ENCODE assay signal across 1 cellular context in genomic region chr14:22929104-22929847, GRCh38.
TF ChIP-seq lines count a peak whose summit lies in the region.

TSS of gene PRMT5 (minus strand) at chr14:22929376. CDS start at chr14:22929361, 15 bp downstream.

TF ChIP-seq in HepG2, 621 proteins besides CTCF, POLR2A, EP300 and RAD21 (continued from another document and continues in another):
- TF ChIP-seq GLI4 (CRISPR knock-in tag; IDR thresholded peaks at IDR 0.05; ENCODE audit: borderline replicate concordance) (peak; percentile 75; the same call in 1 of the 2 replicates), UBTF (CRISPR knock-in tag; IDR thresholded peaks at IDR 0.05) (peak; percentile 92), CENPX (CRISPR knock-in tag; IDR thresholded peaks at IDR 0.05) (no peak), PTBP1 (IDR thresholded peaks at IDR 0.05; ENCODE audit: low read depth, low read length, poor library complexity, severe bottlenecking) (peak; percentile 88), ZNF256 (CRISPR knock-in tag; conservative IDR thresholded peaks at IDR 0.05) (peak; percentile 93), YEATS2 (CRISPR knock-in tag; IDR thresholded peaks at IDR 0.05; ENCODE audit: borderline replicate concordance) (peak; percentile 90), ZNF530 (CRISPR knock-in tag; IDR thresholded peaks at IDR 0.05; ENCODE audit: low read depth) (no peak), ZNF619 (CRISPR knock-in tag; IDR thresholded peaks at IDR 0.05) (peak; percentile 100), HNF1A (IDR thresholded peaks at IDR 0.05; ENCODE audit: low read depth) (peak; percentile 85), HNF1A (CRISPR knock-in tag; IDR thresholded peaks at IDR 0.05; ENCODE audit: borderline replicate concordance) (peak; percentile 86), ZNF710 (CRISPR knock-in tag; IDR thresholded peaks at IDR 0.05; ENCODE audit: borderline replicate concordance) (peak; percentile 92; the same call in 1 of the 2 replicates), SP1 (IDR thresholded peaks at IDR 0.05) (no peak), SP1 (CRISPR knock-in tag; IDR thresholded peaks at IDR 0.05) (peak; percentile 88), GLMP (CRISPR knock-in tag; IDR thresholded peaks at IDR 0.05; ENCODE audit: borderline replicate concordance) (no peak), ZBTB44 (CRISPR knock-in tag; IDR thresholded peaks at IDR 0.05) (peak; percentile 97), ZFP41 (CRISPR knock-in tag; IDR thresholded peaks at IDR 0.05; ENCODE audit: borderline replicate concordance) (peak; percentile 52), TFDP1 (CRISPR knock-in tag; IDR thresholded peaks at IDR 0.05; ENCODE audit: borderline replicate concordance) (peak; percentile 92), ZSCAN22 (CRISPR knock-in tag; IDR thresholded peaks at IDR 0.05) (peak; percentile 34; the same call in 1 of the 2 replicates), GZF1 (CRISPR knock-in tag; IDR thresholded peaks at IDR 0.05) (peak; percentile 74), ZNF513 (CRISPR knock-in tag; conservative IDR thresholded peaks at IDR 0.05) (peak; percentile 100), ZNF629 (CRISPR knock-in tag; conservative IDR thresholded peaks at IDR 0.05) (peak; percentile 90), ZNF780A (CRISPR knock-in tag; IDR thresholded peaks at IDR 0.05) (peak; percentile 97), AGO1 (IDR thresholded peaks at IDR 0.05; ENCODE audit: low read depth, low read length, poor library complexity, severe bottlenecking) (peak; percentile 86), ZNF44 (CRISPR knock-in tag; IDR thresholded peaks at IDR 0.05) (peak; percentile 99), ZNF20 (CRISPR knock-in tag; IDR thresholded peaks at IDR 0.05) (no peak), GFI1 (CRISPR knock-in tag; IDR thresholded peaks at IDR 0.05; ENCODE audit: borderline replicate concordance) (peak; percentile 85; the same call in 1 of the 2 replicates), EED (CRISPR knock-in tag; IDR thresholded peaks at IDR 0.05) (peak; percentile 77), ZNF782 (CRISPR knock-in tag; IDR thresholded peaks at IDR 0.05; ENCODE audit: borderline replicate concordance) (peak; percentile 94; the same call in 1 of the 2 replicates), ZNF350 (CRISPR knock-in tag; IDR thresholded peaks at IDR 0.05; ENCODE audit: borderline replicate concordance, low read depth) (peak; percentile 98), FOXP1 (IDR thresholded peaks at IDR 0.05) (no peak), FOXP1 (CRISPR knock-in tag; IDR thresholded peaks at IDR 0.05) (peak; percentile 80), ZBTB4 (CRISPR knock-in tag; IDR thresholded peaks at IDR 0.05; ENCODE audit: borderline replicate concordance) (peak; percentile 71), ATF7 (IDR thresholded peaks at IDR 0.05) (no peak), ATF7 (CRISPR knock-in tag; IDR thresholded peaks at IDR 0.05) (peak; percentile 90), ZHX1 (CRISPR knock-in tag; IDR thresholded peaks at IDR 0.05; ENCODE audit: low read depth) (peak; percentile 97)
